2 cellular contexts compared by ENCODE assay signal in the genomic region with DNA sequence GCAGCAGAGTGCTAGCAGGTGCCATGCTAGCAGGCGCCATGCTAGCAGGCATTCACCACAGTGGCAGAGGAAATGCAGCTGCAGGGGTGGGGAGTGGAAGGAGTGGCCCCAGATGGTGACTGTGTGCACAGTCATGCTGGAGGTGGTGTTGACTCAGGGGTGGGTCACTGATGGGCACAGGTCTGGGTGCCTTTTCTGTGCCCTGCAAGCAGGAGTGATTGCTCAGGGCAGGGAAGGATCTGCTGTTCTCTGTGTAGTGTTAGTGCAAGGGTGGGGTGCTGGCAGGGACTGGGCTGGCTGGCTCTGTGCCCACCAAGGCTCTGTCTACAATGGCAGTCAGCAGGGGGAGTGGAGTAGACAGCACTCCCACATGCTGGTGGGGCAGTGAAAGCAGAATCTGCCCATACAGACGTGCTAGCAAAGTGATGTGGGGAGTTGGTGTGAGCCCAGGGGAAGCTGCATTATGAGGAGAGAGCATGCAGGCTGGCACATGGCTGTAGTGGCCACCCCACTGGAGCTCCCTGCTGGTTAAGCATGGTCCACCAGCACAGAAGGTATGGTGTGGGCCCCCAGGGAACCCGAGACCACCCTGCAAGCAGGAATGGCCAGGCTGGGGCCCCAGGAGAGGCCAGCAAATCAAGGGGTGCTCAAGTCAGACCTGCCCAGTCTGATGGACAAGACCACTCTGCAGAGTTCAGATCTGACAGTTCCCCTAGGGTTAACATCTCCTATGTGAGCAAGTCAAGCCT.
TF ChIP-seq lines count a peak whose summit lies in the region.

No MANE protein-coding gene starts in this region.

TF ChIP-seq in SK-N-SH, 30 proteins besides CTCF, POLR2A, EP300 and RAD21 (continued from another document):
- no peak for TF ChIP-seq JUND (IDR thresholded peaks at IDR 0.05)
- no peak for TF ChIP-seq USF1 (IDR thresholded peaks at IDR 0.05; ENCODE audit: borderline replicate concordance, low read depth)
- TF ChIP-seq MEF2A (IDR thresholded peaks at IDR 0.05; ENCODE audit: borderline replicate concordance, low read depth), result no peak
- TF ChIP-seq, protein P1, sequence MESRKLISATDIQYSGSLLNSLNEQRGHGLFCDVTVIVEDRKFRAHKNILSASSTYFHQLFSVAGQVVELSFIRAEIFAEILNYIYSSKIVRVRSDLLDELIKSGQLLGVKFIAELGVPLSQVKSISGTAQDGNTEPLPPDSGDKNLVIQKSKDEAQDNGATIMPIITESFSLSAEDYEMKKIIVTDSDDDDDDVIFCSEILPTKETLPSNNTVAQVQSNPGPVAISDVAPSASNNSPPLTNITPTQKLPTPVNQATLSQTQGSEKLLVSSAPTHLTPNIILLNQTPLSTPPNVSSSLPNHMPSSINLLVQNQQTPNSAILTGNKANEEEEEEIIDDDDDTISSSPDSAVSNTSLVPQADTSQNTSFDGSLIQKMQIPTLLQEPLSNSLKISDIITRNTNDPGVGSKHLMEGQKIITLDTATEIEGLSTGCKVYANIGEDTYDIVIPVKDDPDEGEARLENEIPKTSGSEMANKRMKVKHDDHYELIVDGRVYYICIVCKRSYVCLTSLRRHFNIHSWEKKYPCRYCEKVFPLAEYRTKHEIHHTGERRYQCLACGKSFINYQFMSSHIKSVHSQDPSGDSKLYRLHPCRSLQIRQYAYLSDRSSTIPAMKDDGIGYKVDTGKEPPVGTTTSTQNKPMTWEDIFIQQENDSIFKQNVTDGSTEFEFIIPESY (IDR thresholded peaks at IDR 0.05; ENCODE audit: borderline replicate concordance, low read depth), result no peak

TF ChIP-seq in SK-N-SH treated with all-trans-retinoic acid at 6 μM for 48 hours, 23 proteins besides CTCF, POLR2A, EP300 and RAD21:
- TF ChIP-seq CREB5 (CRISPR knock-in tag; IDR thresholded peaks at IDR 0.05; ENCODE audit: low read depth), result no peak
- no peak for TF ChIP-seq BACH2 (CRISPR knock-in tag; IDR thresholded peaks at IDR 0.05; ENCODE audit: borderline replicate concordance)
- no peak for TF ChIP-seq OSR1 (CRISPR knock-in tag; IDR thresholded peaks at IDR 0.05)
- no peak for TF ChIP-seq ISL1 (CRISPR knock-in tag; IDR thresholded peaks at IDR 0.05)
- TF ChIP-seq, protein P2, sequence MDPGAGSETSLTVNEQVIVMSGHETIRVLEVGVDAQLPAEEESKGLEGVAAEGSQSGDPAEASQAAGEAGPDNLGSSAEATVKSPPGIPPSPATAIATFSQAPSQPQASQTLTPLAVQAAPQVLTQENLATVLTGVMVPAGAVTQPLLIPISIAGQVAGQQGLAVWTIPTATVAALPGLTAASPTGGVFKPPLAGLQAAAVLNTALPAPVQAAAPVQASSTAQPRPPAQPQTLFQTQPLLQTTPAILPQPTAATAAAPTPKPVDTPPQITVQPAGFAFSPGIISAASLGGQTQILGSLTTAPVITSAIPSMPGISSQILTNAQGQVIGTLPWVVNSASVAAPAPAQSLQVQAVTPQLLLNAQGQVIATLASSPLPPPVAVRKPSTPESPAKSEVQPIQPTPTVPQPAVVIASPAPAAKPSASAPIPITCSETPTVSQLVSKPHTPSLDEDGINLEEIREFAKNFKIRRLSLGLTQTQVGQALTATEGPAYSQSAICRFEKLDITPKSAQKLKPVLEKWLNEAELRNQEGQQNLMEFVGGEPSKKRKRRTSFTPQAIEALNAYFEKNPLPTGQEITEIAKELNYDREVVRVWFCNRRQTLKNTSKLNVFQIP (CRISPR knock-in tag; IDR thresholded peaks at IDR 0.05; ENCODE audit: borderline replicate concordance, low read depth), result no peak
- no peak for TF ChIP-seq ZFP30 (CRISPR knock-in tag; IDR thresholded peaks at IDR 0.05)
- no peak for TF ChIP-seq TOX (CRISPR knock-in tag; IDR thresholded peaks at IDR 0.05; ENCODE audit: borderline replicate concordance)
